Comparison of ENCODE assay signal across 27 cellular contexts in the genomic region with DNA sequence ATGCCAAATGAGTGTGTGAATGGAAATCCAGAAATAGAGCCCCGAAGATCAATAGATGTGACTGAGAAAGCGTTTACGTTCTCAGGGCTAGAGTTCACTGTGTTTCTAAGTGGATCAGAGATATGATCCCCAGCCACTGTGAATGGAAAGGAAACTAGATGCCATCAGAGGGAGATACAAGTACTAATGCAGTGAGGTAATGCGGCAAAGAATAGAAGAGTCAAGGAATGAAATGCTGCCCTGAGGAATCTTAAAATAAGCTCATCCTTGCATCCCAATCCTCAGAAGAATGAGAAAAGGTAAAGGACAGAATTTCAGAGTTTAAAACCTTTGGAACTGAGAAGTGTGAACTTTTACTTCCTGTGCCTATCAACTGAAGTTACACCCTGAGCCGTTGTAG.
DNase-seq lines count a peak whose midpoint lies in the region; ATAC-seq and TF ChIP-seq lines count a peak whose summit lies in the region.
"Had no signal": no experiment of that assay in that cellular context is flagged by ENCODE, and none has a peak within 500 bp of the region (broad histone marks: within the 10 kb centered on the region; RNA-seq: fewer than 3 reads in every experiment).

No MANE protein-coding gene starts in this region.

- peaks cover 21% of the 10 kb centered on the region for H3K4me1 Mint-ChIP-seq in progenitor cell of endocrine pancreas (ENCODE audit: low read depth)
- H3K4me1 Mint-ChIP-seq: CD4-positive, CD25-positive, alpha-beta regulatory T cell had no signal

- DNase-seq in cardiac muscle cell (ENCODE audit: low read depth in 1 of 2, low spot score in 1 of 2) (peak in 1 of 2 donors; percentile 58), Right ventricle myocardium superior (no peak), left kidney (ENCODE audit: low read depth, low spot score) (peak; percentile 24), neuronal stem cell (ENCODE audit: low spot score) (no peak), progenitor cell of endocrine pancreas (ENCODE audit: low spot score, unreplicated experiment) (no peak), NCI-H526 treated with DMSO at 0.1 percent for 48 hours (lab: John Stamatoyannopoulos, UW) (no peak)
- no peak for DNase-seq in activated CD4-positive, alpha-beta T cell treated with anti-CD3 and anti-CD28 coated beads, Interleukin-2, amount 50 U/mL, for 4 hours
- DNase-seq: 8988T; ACHN; CD4-positive, CD25-positive, alpha-beta regulatory T cell; DMS153; HFFc6; Kasumi-1; NCI-H1092 treated with DMSO at 0.1 percent for 48 hours; NCI-H1436; NCI-H187; NCI-H2081 treated with DMSO at 0.1 percent for 48 hours; NCI-H2171; NCI-H345; NCI-H510A treated with DMSO at 0.1 percent for 48 hours; NCI-H748 treated with DMSO at 0.1 percent for 48 hours; NK-92 treated with Interleukin-12 subunit alpha and Interleukin-12 subunit beta, amount 100 ng/mL, for 24 hours; PC-3; SHP77 had no signal

- TF ChIP-seq CTCF in cardiac muscle cell (IDR thresholded peaks at IDR 0.05; ENCODE audit: low read depth, low read length) (no peak), progenitor cell of endocrine pancreas (IDR thresholded peaks at IDR 0.05; ENCODE audit: unreplicated experiment) (no peak)

- H3K9ac ChIP-seq in neuronal stem cell (ENCODE audit: low read depth, low read length, poor library complexity): no peak overlapping the region

- H3K18ac ChIP-seq in neuronal stem cell (ENCODE audit: low read length): no peak overlapping the region

- H4K91ac ChIP-seq in neuronal stem cell (ENCODE audit: low read depth, low read length, poor library complexity): no peak overlapping the region

- no peak overlapping the region for H3K4ac ChIP-seq in neuronal stem cell (ENCODE audit: low read length)

- H3K9me3 Mint-ChIP-seq in progenitor cell of endocrine pancreas (ENCODE audit: low read depth): no peaks in the 10 kb centered on the region

- no peak overlapping the region for H2BK5ac ChIP-seq in neuronal stem cell (ENCODE audit: low read length)

- H2BK15ac ChIP-seq in neuronal stem cell (ENCODE audit: low read length): no peak overlapping the region

- ATAC-seq in Right ventricle myocardium superior (ENCODE audit: poor library complexity): no peak
- ATAC-seq: HepG2, K562, PC-3 had no signal

- H3K27ac ChIP-seq in cardiac muscle cell: peak overlapping the region; percentile 79
- no peak overlapping the region for H3K27ac ChIP-seq in neuronal stem cell (replicated peaks; ENCODE audit: low read length)

- H3K36me3 Mint-ChIP-seq in progenitor cell of endocrine pancreas (ENCODE audit: insufficient read depth): no peaks in the 10 kb centered on the region
- H3K36me3 Mint-ChIP-seq: CD4-positive, CD25-positive, alpha-beta regulatory T cell had no signal

- H3K4me1 ChIP-seq in cardiac muscle cell (ENCODE audit: low read depth) (peaks cover 27% of the 10 kb centered on the region), neuronal stem cell (ENCODE audit: control insufficient read depth in 2 of 2, insufficient read depth in 1 of 2, low read depth in 1 of 2, low read length in 2 of 2) (peaks cover 1 to 14% of the 10 kb centered on the region in 2 donors)

- no peak overlapping the region for H2BK120ac ChIP-seq in neuronal stem cell (ENCODE audit: low read depth, low read length)

- peaks cover 4% of the 10 kb centered on the region for H3K27me3 Mint-ChIP-seq in progenitor cell of endocrine pancreas
- H3K27me3 Mint-ChIP-seq: CD4-positive, CD25-positive, alpha-beta regulatory T cell had no signal

- H2AFZ ChIP-seq in neuronal stem cell (ENCODE audit: low read length): peak overlapping the region; percentile 49

- H3K36me3 ChIP-seq in cardiac muscle cell (no peaks in the 10 kb centered on the region), neuronal stem cell (replicated peaks in 1 of 2; ENCODE audit: control insufficient read depth in 2 of 2, insufficient read depth in 2 of 2, low read length in 2 of 2) (no peaks in the 10 kb centered on the region)
- H3K36me3 ChIP-seq: HAP-1 had no signal

- H3K4me2 ChIP-seq in neuronal stem cell (ENCODE audit: insufficient read depth, low read length, poor library complexity, severe bottlenecking): no peak overlapping the region

- H2BK12ac ChIP-seq in neuronal stem cell (ENCODE audit: low read length): no peak overlapping the region

- H3K14ac ChIP-seq in neuronal stem cell (ENCODE audit: low read length): no peak overlapping the region

- no peak overlapping the region for H3K27ac Mint-ChIP-seq in progenitor cell of endocrine pancreas
- H3K27ac Mint-ChIP-seq: CD4-positive, CD25-positive, alpha-beta regulatory T cell; HFFc6 had no signal

- no peak overlapping the region for H3K4me3 Mint-ChIP-seq in progenitor cell of endocrine pancreas (ENCODE audit: low read depth)
- H3K4me3 Mint-ChIP-seq: CD4-positive, CD25-positive, alpha-beta regulatory T cell; HFFc6 had no signal

- no peaks in the 10 kb centered on the region for H3K9me3 ChIP-seq in cardiac muscle cell (ENCODE audit: low read depth)
- no peaks in the 10 kb centered on the region for H3K9me3 ChIP-seq in neuronal stem cell (replicated peaks in 1 of 2; ENCODE audit: control insufficient read depth in 2 of 2, insufficient read depth in 1 of 2, low read depth in 1 of 2, low read length in 2 of 2)
- H3K9me3 ChIP-seq: HAP-1 had no signal

- intact Hi-C loops in Right ventricle myocardium superior (cut with DNase I): no loop called here

- H4K8ac ChIP-seq in neuronal stem cell (ENCODE audit: low read depth, low read length): no peak overlapping the region

- no peak overlapping the region for H3K4me3 ChIP-seq in cardiac muscle cell
- no peak overlapping the region for H3K4me3 ChIP-seq in neuronal stem cell (ENCODE audit: low read length in 2 of 2)
- H3K4me3 ChIP-seq: HAP-1, K562 had no signal

- H2AK5ac ChIP-seq in neuronal stem cell (ENCODE audit: low read depth, low read length): no peak overlapping the region

- no peaks in the 10 kb centered on the region for H3K79me1 ChIP-seq in neuronal stem cell (ENCODE audit: low read depth, low read length)

- WGBS in neuronal stem cell (ENCODE audit: extremely low coverage in 2 of 2, insufficient read length in 2 of 2, insufficient replicate concordance in 1 of 2), 2 donors: no CpG with 5 or more reads among the region's 5 CpGs

- H3K27me3 ChIP-seq in cardiac muscle cell (no peaks in the 10 kb centered on the region), neuronal stem cell (ENCODE audit: control insufficient read depth in 3 of 3, insufficient read depth in 3 of 3, low read depth in 1 of 3, low read length in 3 of 3) (no peaks in the 10 kb centered on the region)

- no peak overlapping the region for H3K23ac ChIP-seq in neuronal stem cell (ENCODE audit: low read depth, low read length, poor library complexity)
